15 cellular contexts compared by ENCODE assay signal in genomic region chr1:54574158-54574778, GRCh38. TPM values are rescaled to one million over a fixed set of nuclear protein-coding genes. Genes with fewer than 3 reads are reported as not detected.
"Had no signal": no experiment of that assay in that cellular context is flagged by ENCODE, and none has a peak within 500 bp of the region (broad histone marks: within the 10 kb centered on the region; RNA-seq: fewer than 3 reads in every experiment).

No MANE protein-coding gene starts in this region.

- H3K27ac ChIP-seq: colonic mucosa, suprapubic skin, WERI-Rb-1 had no signal

- H3K4me3 Mint-ChIP-seq: activated CD4-positive, alpha-beta T cell treated with anti-CD3 and anti-CD28 coated beads for 36 hours; activated CD8-positive, alpha-beta T cell treated with anti-CD3 and anti-CD28 coated beads for 36 hours; activated T-cell treated with anti-CD3 and anti-CD28 coated beads, Interleukin-2, amount 50 U/mL, for 4 hours; natural killer cell treated with Interleukin-12 subunit alpha and Interleukin-12 subunit beta and Interleukin-15 and Interleukin-18, amount 100 ng/mL, for 72 hours; stimulated activated naive CD8-positive, alpha-beta T cell treated with anti-CD3 and anti-CD28 coated beads, Interleukin-15, Interleukin-2, amounts not matched to agents 100 ng/mL and 50 ng/mL, for 24 hours; type B pancreatic cell had no signal

- H3K4me3 ChIP-seq: colonic mucosa, suprapubic skin had no signal

- H3K9me3 Mint-ChIP-seq: activated CD8-positive, alpha-beta T cell treated with anti-CD3 and anti-CD28 coated beads for 36 hours; activated naive CD4-positive, alpha-beta T cell treated with anti-CD3 and anti-CD28 coated beads, Interleukin-2, amount 50 U/mL, for 72 hours; activated T-cell treated with anti-CD3 and anti-CD28 coated beads, Interleukin-2, amount 50 U/mL, for 4 hours; natural killer cell treated with Interleukin-12 subunit alpha and Interleukin-12 subunit beta and Interleukin-15 and Interleukin-18, amount 100 ng/mL, for 72 hours; stimulated activated naive CD8-positive, alpha-beta T cell treated with anti-CD3 and anti-CD28 coated beads, Interleukin-15, Interleukin-2, amounts not matched to agents 100 ng/mL and 50 ng/mL, for 24 hours; type B pancreatic cell had no signal

- H3K36me3 Mint-ChIP-seq: activated naive CD4-positive, alpha-beta T cell treated with anti-CD3 and anti-CD28 coated beads, Interleukin-2, amount 50 U/mL, for 72 hours; natural killer cell treated with Interleukin-12 subunit alpha and Interleukin-12 subunit beta and Interleukin-15 and Interleukin-18, amount 100 ng/mL, for 72 hours; type B pancreatic cell had no signal

- H3K9me3 ChIP-seq: colonic mucosa, suprapubic skin had no signal

- H3K36me3 ChIP-seq: colonic mucosa, suprapubic skin, WERI-Rb-1 had no signal

- H3K4me1 ChIP-seq: colonic mucosa had no signal

- H3K27me3 ChIP-seq: colonic mucosa, suprapubic skin had no signal

- H3K4me1 Mint-ChIP-seq: activated CD4-positive, alpha-beta T cell treated with anti-CD3 and anti-CD28 coated beads for 36 hours had no signal

- H3K27me3 Mint-ChIP-seq: activated CD4-positive, alpha-beta T cell treated with anti-CD3 and anti-CD28 coated beads for 36 hours; activated CD8-positive, alpha-beta T cell treated with anti-CD3 and anti-CD28 coated beads for 36 hours; stimulated activated naive CD8-positive, alpha-beta T cell treated with anti-CD3 and anti-CD28 coated beads, Interleukin-15, Interleukin-2, amounts not matched to agents 100 ng/mL and 50 ng/mL, for 24 hours; type B pancreatic cell had no signal

- DNase-seq: activated CD4-positive, alpha-beta T cell treated with anti-CD3 and anti-CD28 coated beads for 36 hours; activated CD8-positive, alpha-beta T cell treated with anti-CD3 and anti-CD28 coated beads for 36 hours; activated T-cell treated with anti-CD3 and anti-CD28 coated beads, Interleukin-2, amount 50 U/mL, for 4 hours; central memory CD4-positive, alpha-beta T cell; colonic mucosa; hypothalamus; T-helper 17 cell; WERI-Rb-1 had no signal

- ATAC-seq: activated CD4-positive, alpha-beta T cell treated with anti-CD3 and anti-CD28 coated beads for 36 hours; activated CD8-positive, alpha-beta T cell treated with anti-CD3 and anti-CD28 coated beads for 36 hours; activated naive CD4-positive, alpha-beta T cell treated with anti-CD3 and anti-CD28 coated beads, Interleukin-2, amount 50 U/mL, for 72 hours; activated T-cell treated with anti-CD3 and anti-CD28 coated beads, Interleukin-2, amount 50 U/mL, for 4 hours; natural killer cell treated with Interleukin-12 subunit alpha and Interleukin-12 subunit beta and Interleukin-15 and Interleukin-18, amount 100 ng/mL, for 72 hours; T-helper 17 cell had no signal

- H3K27ac Mint-ChIP-seq: activated CD4-positive, alpha-beta T cell treated with anti-CD3 and anti-CD28 coated beads for 36 hours; activated CD8-positive, alpha-beta T cell treated with anti-CD3 and anti-CD28 coated beads for 36 hours; natural killer cell treated with Interleukin-12 subunit alpha and Interleukin-12 subunit beta and Interleukin-15 and Interleukin-18, amount 100 ng/mL, for 72 hours; stimulated activated naive CD8-positive, alpha-beta T cell treated with anti-CD3 and anti-CD28 coated beads, Interleukin-15, Interleukin-2, amounts not matched to agents 100 ng/mL and 50 ng/mL, for 24 hours; T-helper 17 cell; type B pancreatic cell had no signal

RNA-seq across cellular contexts. Expression of gene FAM151A, which starts 49.1 kb away (rescaled TPM):
- total RNA-seq: activated CD4-positive, alpha-beta T cell treated with anti-CD3 and anti-CD28 coated beads for 36 hours; activated CD8-positive, alpha-beta T cell treated with anti-CD3 and anti-CD28 coated beads for 36 hours; activated naive CD4-positive, alpha-beta T cell treated with anti-CD3 and anti-CD28 coated beads, Interleukin-2, amount 50 U/mL, for 72 hours; activated T-cell treated with anti-CD3 and anti-CD28 coated beads, Interleukin-2, amount 50 U/mL, for 4 hours; kidney epithelial cell; lower leg skin; natural killer cell treated with Interleukin-12 subunit alpha and Interleukin-12 subunit beta and Interleukin-15 and Interleukin-18, amount 100 ng/mL, for 72 hours; T-helper 17 cell had no signal
